In genomic region chr2:120474486-120474885, GRCh38 we compare ENCODE assay signal across 19 cellular contexts.
DNase-seq lines count a peak whose midpoint lies in the region; ATAC-seq, FAIRE-seq and TF ChIP-seq lines count a peak whose summit lies in the region.
"Had no signal": no experiment of that assay in that cellular context is flagged by ENCODE, and none has a peak within 500 bp of the region (broad histone marks: within the 10 kb centered on the region; RNA-seq: fewer than 3 reads in every experiment).

No MANE protein-coding gene starts in this region.

- TF ChIP-seq RAD21 in liver (IDR thresholded peaks at IDR 0.05), result no peak
- TF ChIP-seq RAD21 in HepG2 (CRISPR knock-in tag; IDR thresholded peaks at IDR 0.05), result no peak

- H3K4me3 ChIP-seq in liver (ENCODE audit: low read depth in 1 of 3, low read length in 3 of 3), result no peak overlapping the region
- no peak overlapping the region for H3K4me3 ChIP-seq in HepG2 (replicated peaks in 1 of 3; ENCODE audit: insufficient read depth in 1 of 3, low read depth in 2 of 3, low read length in 3 of 3)
- no peak overlapping the region for H3K4me3 ChIP-seq in osteoblast (ENCODE audit: insufficient read depth, low read length)
- no peak overlapping the region for H3K4me3 ChIP-seq in upper lobe of right lung
- H3K4me3 ChIP-seq: GM23338, SJSA1 had no signal

- CTCF ChIA-PET in HepG2 (lab: Yijun Ruan, JAX; ENCODE audit: low intra/inter-chr PET ratio, low total read pairs), result no interaction called here

- WGBS in liver, result 75% methylated on average over 8 of the region's 8 CpGs
- 95% methylated on average over 8 of the region's 8 CpGs for WGBS in HepG2 (ENCODE audit: low lambda C conversion rate)

- H3K9me3 Mint-ChIP-seq in type B pancreatic cell, result no peaks in the 10 kb centered on the region
- H3K9me3 Mint-ChIP-seq in naive thymus-derived CD8-positive, alpha-beta T cell, result peaks cover 0 to 13% (median 0%) of the 10 kb centered on the region in 9 donors
- H3K9me3 Mint-ChIP-seq: GM23338 had no signal

- in situ Hi-C loops in HepG2 (cut with HindIII; ENCODE audit: extremely low pct_ligation_motif_present, low pct_unique_long_range_greater_than_20kb), result no loop called here

- no peaks in the 10 kb centered on the region for H3K9me3 ChIP-seq in liver (ENCODE audit: control insufficient read depth in 4 of 4, low read length in 3 of 4)
- no peaks in the 10 kb centered on the region; the same call in 1 of the 2 replicates for H3K9me3 ChIP-seq in HepG2 (ENCODE audit: low read length)
- peaks cover 5% of the 10 kb centered on the region for H3K9me3 ChIP-seq in osteoblast (ENCODE audit: low read depth, low read length)
- H3K9me3 ChIP-seq in upper lobe of right lung, result no peaks in the 10 kb centered on the region
- H3K9me3 ChIP-seq: SJSA1 had no signal

- H3K36me3 Mint-ChIP-seq in type B pancreatic cell, result no peaks in the 10 kb centered on the region
- no peaks in the 10 kb centered on the region for H3K36me3 Mint-ChIP-seq in naive thymus-derived CD8-positive, alpha-beta T cell
- H3K36me3 Mint-ChIP-seq: CD4-positive, alpha-beta memory T cell had no signal

- no peak for DNase-seq in HepG2 (ENCODE audit: low spot score)
- no peak for DNase-seq in epithelial cell of prostate (ENCODE audit: low read depth, low spot score)
- DNase-seq in osteoblast (ENCODE audit: insufficient read length, low spot score, missing footprints), result peak; percentile 22
- DNase-seq in upper lobe of right lung, result peak; percentile 29
- no peak for DNase-seq in type B pancreatic cell (ENCODE audit: extremely low spot score, unreplicated experiment)
- no peak for DNase-seq in NCI-H146 treated with DMSO at 0.1 percent for 48 hours (lab: John Stamatoyannopoulos, UW; ENCODE audit: unreplicated experiment)
- DNase-seq in naive thymus-derived CD8-positive, alpha-beta T cell, result no peak
- DNase-seq: Calu3; CD4-positive, alpha-beta memory T cell; GF-D8; HCEC 1CT; NCI-H1105; NCI-H1694; NCI-H774; OCI-M1 had no signal

- no TSS peak for BruUV-seq in HepG2 (replicated peaks; lab: Mats Ljungman, UMichigan)

- TF ChIP-seq CTCF in liver (IDR thresholded peaks at IDR 0.05; ENCODE audit: low read depth, low read length, missing input control) (no peak), HepG2 (CRISPR knock-in tag; IDR thresholded peaks at IDR 0.05) (no peak), osteoblast (IDR thresholded peaks at IDR 0.05; ENCODE audit: extremely low read depth, low read depth, low read length) (no peak), upper lobe of right lung (IDR thresholded peaks at IDR 0.05) (no peak), type B pancreatic cell (conservative IDR thresholded peaks at IDR 0.05) (no peak)

- no peak for FAIRE-seq in HepG2 (lab: Jason Lieb, UNC)
- FAIRE-seq: A204.1 had no signal

- no peaks in the 10 kb centered on the region for H3K27me3 ChIP-seq in liver (ENCODE audit: control insufficient read depth in 4 of 4, insufficient read depth in 4 of 4, low read length in 3 of 4)
- no peaks in the 10 kb centered on the region for H3K27me3 ChIP-seq in HepG2 (ENCODE audit: control insufficient read depth in 1 of 2, insufficient read depth in 2 of 2, low read length in 2 of 2)
- no peaks in the 10 kb centered on the region for H3K27me3 ChIP-seq in osteoblast (ENCODE audit: insufficient read depth, low read length)
- H3K27me3 ChIP-seq in upper lobe of right lung, result no peaks in the 10 kb centered on the region
- H3K27me3 ChIP-seq: SJSA1 had no signal

- TF ChIP-seq POLR2A in HepG2 (IDR thresholded peaks at IDR 0.05; ENCODE audit: insufficient read depth in 1 of 2, low read depth in 2 of 2, low read length in 2 of 2), result no peak

- no peak overlapping the region for H3K4me3 Mint-ChIP-seq in type B pancreatic cell
- no peak overlapping the region for H3K4me3 Mint-ChIP-seq in naive thymus-derived CD8-positive, alpha-beta T cell
- H3K4me3 Mint-ChIP-seq: CD4-positive, alpha-beta memory T cell; GM23338 had no signal

- H3K9ac ChIP-seq in liver (ENCODE audit: low read depth in 1 of 2, low read length in 2 of 2), result peak overlapping the region in 1 of 2 donors; percentile 17
- H3K9ac ChIP-seq in HepG2 (ENCODE audit: insufficient read depth, low read depth, low read length), result no peak overlapping the region

- POLR2A ChIA-PET in HepG2 (lab: Yijun Ruan, JAX), result interaction anchor here (1.2 to 3.7 kb wide), 2 partner anchors 9 to 13 kb away, joined by 3 to 49 read pairs; no protein-coding TSS in a partner anchor
- POLR2A ChIA-PET in naive thymus-derived CD8-positive, alpha-beta T cell (lab: Charles Lee), result no interaction called here

- H3K27ac ChIP-seq in liver (ENCODE audit: low read depth in 1 of 2, low read length in 2 of 2), result peak overlapping the region; percentile 95 to 99
- H3K27ac ChIP-seq in HepG2 (ENCODE audit: extremely low read length, insufficient read depth, low read length), result no peak overlapping the region
- H3K27ac ChIP-seq in epithelial cell of prostate, result peak overlapping the region; percentile 96
- no peak overlapping the region for H3K27ac ChIP-seq in osteoblast (ENCODE audit: low read depth, low read length)
- no peak overlapping the region for H3K27ac ChIP-seq in upper lobe of right lung
- H3K27ac ChIP-seq: SJSA1 had no signal

- H3K27me3 Mint-ChIP-seq in type B pancreatic cell, result peaks cover 8% of the 10 kb centered on the region
- peaks cover 0 to 5% (median 0%) of the 10 kb centered on the region in 5 donors for H3K27me3 Mint-ChIP-seq in naive thymus-derived CD8-positive, alpha-beta T cell

- H3K79me2 ChIP-seq in HepG2 (ENCODE audit: insufficient read depth, low read length), result no peaks in the 10 kb centered on the region
- H3K79me2 ChIP-seq in osteoblast (ENCODE audit: insufficient read depth, low read length), result no peaks in the 10 kb centered on the region

- TF ChIP-seq EP300 in HepG2 (IDR thresholded peaks at IDR 0.05; ENCODE audit: low read depth in 2 of 2, low read length in 2 of 2) (no peak), HepG2 (CRISPR knock-in tag; IDR thresholded peaks at IDR 0.05; ENCODE audit: borderline replicate concordance) (no peak)

- intact Hi-C loops in HepG2 (cut with micrococcal nuclease; ENCODE audit: unreplicated experiment) (no loop called here), upper lobe of right lung (cut with DNase I) (no loop called here)

- no peak overlapping the region for H3K4me2 ChIP-seq in HepG2 (ENCODE audit: low read depth, low read length)
- H3K4me2 ChIP-seq in osteoblast (ENCODE audit: insufficient read depth, low read length), result no peak overlapping the region
- H3K4me2 ChIP-seq: GM23338 had no signal

- no peak overlapping the region for H2AFZ ChIP-seq in HepG2 (ENCODE audit: low read length)
- no peak overlapping the region for H2AFZ ChIP-seq in osteoblast (ENCODE audit: low read length)
- H2AFZ ChIP-seq: GM23338 had no signal

- ATAC-seq in HepG2, result no peak
- no peak for ATAC-seq in upper lobe of right lung
- no peak for ATAC-seq in naive thymus-derived CD8-positive, alpha-beta T cell
- ATAC-seq: GM23338 had no signal

- peaks cover 12% of the 10 kb centered on the region for H3K4me1 Mint-ChIP-seq in type B pancreatic cell (ENCODE audit: unreplicated experiment)
- no peaks in the 10 kb centered on the region for H3K4me1 Mint-ChIP-seq in naive thymus-derived CD8-positive, alpha-beta T cell
- H3K4me1 Mint-ChIP-seq: CD4-positive, alpha-beta memory T cell; GM23338 had no signal

- no peaks in the 10 kb centered on the region for H4K20me1 ChIP-seq in HepG2 (ENCODE audit: insufficient read depth, low read length)
- H4K20me1 ChIP-seq in osteoblast (ENCODE audit: insufficient read depth, low read length), result no peaks in the 10 kb centered on the region

- H3K4me1 ChIP-seq in liver (ENCODE audit: control insufficient read depth in 4 of 4, insufficient read depth in 4 of 4, low read length in 3 of 4) (peaks cover 26 to 62% (median 37%) of the 10 kb centered on the region in 4 donors), HepG2 (ENCODE audit: insufficient read depth, low read length) (peaks cover 74% of the 10 kb centered on the region), osteoblast (ENCODE audit: insufficient read depth, low read length) (peaks cover 32% of the 10 kb centered on the region), upper lobe of right lung (peaks cover 27% of the 10 kb centered on the region)

- no peak overlapping the region for H3K27ac Mint-ChIP-seq in type B pancreatic cell
- H3K27ac Mint-ChIP-seq in naive thymus-derived CD8-positive, alpha-beta T cell, result no peak overlapping the region
- H3K27ac Mint-ChIP-seq: CD4-positive, alpha-beta memory T cell; GM23338 had no signal

- H3K36me3 ChIP-seq in liver (ENCODE audit: control insufficient read depth in 4 of 4, insufficient read depth in 3 of 4, low read depth in 1 of 4, low read length in 3 of 4), result no peaks in the 10 kb centered on the region
- H3K36me3 ChIP-seq in HepG2 (replicated peaks in 1 of 2; ENCODE audit: control insufficient read depth in 1 of 2, insufficient read depth in 2 of 2, low read length in 2 of 2), result no peaks in the 10 kb centered on the region
- H3K36me3 ChIP-seq in osteoblast (ENCODE audit: insufficient read depth, low read length), result no peaks in the 10 kb centered on the region
- H3K36me3 ChIP-seq in upper lobe of right lung, result no peaks in the 10 kb centered on the region
- H3K36me3 ChIP-seq: SJSA1 had no signal

TF ChIP-seq in liver, 16 proteins besides CTCF, POLR2A, EP300 and RAD21 (continues in another document):
- TF ChIP-seq FOXA1 (IDR thresholded peaks at IDR 0.05), result no peak

TF ChIP-seq in HepG2, 621 proteins besides CTCF, POLR2A, EP300 and RAD21 (continues in another document):
- no peak for TF ChIP-seq SP5 (CRISPR knock-in tag; IDR thresholded peaks at IDR 0.05; ENCODE audit: borderline replicate concordance, low read depth)
- TF ChIP-seq, protein P1, sequence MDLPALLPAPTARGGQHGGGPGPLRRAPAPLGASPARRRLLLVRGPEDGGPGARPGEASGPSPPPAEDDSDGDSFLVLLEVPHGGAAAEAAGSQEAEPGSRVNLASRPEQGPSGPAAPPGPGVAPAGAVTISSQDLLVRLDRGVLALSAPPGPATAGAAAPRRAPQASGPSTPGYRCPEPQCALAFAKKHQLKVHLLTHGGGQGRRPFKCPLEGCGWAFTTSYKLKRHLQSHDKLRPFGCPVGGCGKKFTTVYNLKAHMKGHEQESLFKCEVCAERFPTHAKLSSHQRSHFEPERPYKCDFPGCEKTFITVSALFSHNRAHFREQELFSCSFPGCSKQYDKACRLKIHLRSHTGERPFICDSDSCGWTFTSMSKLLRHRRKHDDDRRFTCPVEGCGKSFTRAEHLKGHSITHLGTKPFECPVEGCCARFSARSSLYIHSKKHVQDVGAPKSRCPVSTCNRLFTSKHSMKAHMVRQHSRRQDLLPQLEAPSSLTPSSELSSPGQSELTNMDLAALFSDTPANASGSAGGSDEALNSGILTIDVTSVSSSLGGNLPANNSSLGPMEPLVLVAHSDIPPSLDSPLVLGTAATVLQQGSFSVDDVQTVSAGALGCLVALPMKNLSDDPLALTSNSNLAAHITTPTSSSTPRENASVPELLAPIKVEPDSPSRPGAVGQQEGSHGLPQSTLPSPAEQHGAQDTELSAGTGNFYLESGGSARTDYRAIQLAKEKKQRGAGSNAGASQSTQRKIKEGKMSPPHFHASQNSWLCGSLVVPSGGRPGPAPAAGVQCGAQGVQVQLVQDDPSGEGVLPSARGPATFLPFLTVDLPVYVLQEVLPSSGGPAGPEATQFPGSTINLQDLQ (CRISPR knock-in tag; IDR thresholded peaks at IDR 0.05), result no peak
- no peak for TF ChIP-seq PTBP1 (IDR thresholded peaks at IDR 0.05; ENCODE audit: low read depth, low read length, poor library complexity, severe bottlenecking)
- TF ChIP-seq PHF21A (CRISPR knock-in tag; IDR thresholded peaks at IDR 0.05), result no peak
- no peak for TF ChIP-seq CCAR2 (optimal IDR thresholded peaks at IDR 0.05; ENCODE audit: low read depth, low read length)

Comparison
In these comparisons a context has a peak if more than half of its experiments do, and no peak if none do; other contexts are left out.
1. H3K27ac ChIP-seq: peak in liver (2 of 2) and epithelial cell of prostate (single experiment); none in HepG2 (single experiment), osteoblast (single experiment) and upper lobe of right lung (single experiment).
2. DNase-seq: peak in osteoblast (single experiment) and upper lobe of right lung (single experiment); none in HepG2 (single experiment), epithelial cell of prostate (single experiment), type B pancreatic cell (single experiment), NCI-H146 treated with DMSO at 0.1 percent for 48 hours (single experiment) and naive thymus-derived CD8-positive, alpha-beta T cell (0 of 10).